8 cellular contexts compared by ENCODE assay signal in the genomic region with DNA sequence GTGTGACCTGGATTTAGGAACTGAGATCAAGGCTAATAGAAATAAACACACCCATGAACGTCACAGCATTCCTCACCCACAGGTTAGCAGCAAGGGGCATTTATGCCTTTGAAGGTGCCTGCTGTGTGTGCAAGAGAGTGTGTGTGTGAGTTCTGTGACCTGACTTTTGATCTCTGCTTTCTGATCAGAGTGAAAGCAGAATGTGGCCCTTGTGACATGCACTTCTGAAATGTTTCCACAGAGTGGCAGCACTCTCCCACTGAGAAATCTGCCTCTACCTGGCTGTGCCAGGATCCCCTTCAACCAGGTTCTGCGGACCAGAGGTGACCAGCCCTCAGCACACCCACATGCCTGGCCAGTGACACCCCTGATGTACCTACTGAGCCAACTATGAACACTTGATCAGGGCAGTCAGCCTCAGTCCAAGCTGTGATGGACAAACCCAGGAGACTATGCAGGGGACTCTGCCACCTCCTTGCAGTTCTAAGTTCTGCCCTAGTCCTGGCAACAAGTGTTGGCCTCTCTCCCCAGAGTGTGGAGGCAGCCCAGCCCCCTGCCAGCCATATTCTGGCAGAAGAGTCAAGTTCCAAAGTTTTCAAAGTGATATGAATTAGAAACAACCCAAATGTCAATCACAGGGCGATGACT. TPM values are rescaled to one million over a fixed set of nuclear protein-coding genes. Genes with fewer than 3 reads are reported as not detected.
DNase-seq lines count a peak whose midpoint lies in the region; ATAC-seq and TF ChIP-seq lines count a peak whose summit lies in the region.

No MANE protein-coding gene starts in this region.

- H2AFZ ChIP-seq in PC-3 (ENCODE audit: low read length), result no peak overlapping the region

- no peak overlapping the region for H3K9ac ChIP-seq in PC-3 (ENCODE audit: low read length)

- CTCF ChIA-PET in PC-3 (lab: Charles Lee), result no interaction called here

- no peaks in the 10 kb centered on the region for H3K9me3 ChIP-seq in PC-3 (ENCODE audit: low read length)

- H3F3A ChIP-seq in PC-3 (ENCODE audit: low read length, unreplicated experiment), result no peaks in the 10 kb centered on the region

- peak; percentile 83 for ATAC-seq in GM18511 (IDR thresholded peaks at IDR 0.05; ENCODE audit: unreplicated experiment)
- peak; percentile 63 for ATAC-seq in HG03378 (IDR thresholded peaks at IDR 0.05; ENCODE audit: unreplicated experiment)
- ATAC-seq in PC-3, result peak; percentile 89
- no peak for ATAC-seq in HG03108 (IDR thresholded peaks at IDR 0.05; ENCODE audit: unreplicated experiment)
- ATAC-seq in GM19455 (IDR thresholded peaks at IDR 0.05; ENCODE audit: unreplicated experiment), result no peak

- no peak overlapping the region for H3K4me2 ChIP-seq in PC-3 (ENCODE audit: low read length)

- H3K27ac ChIP-seq in PC-3 (ENCODE audit: low read length), result no peak overlapping the region

- no peak overlapping the region for H3K4me3 Mint-ChIP-seq in CD14-positive monocyte
- no peak overlapping the region for H3K4me3 Mint-ChIP-seq in chondrocyte (ENCODE audit: unreplicated experiment)

- H3K36me3 ChIP-seq in PC-3 (ENCODE audit: low read depth, low read length), result no peaks in the 10 kb centered on the region

- H3K4me3 ChIP-seq in PC-3 (ENCODE audit: low read length), result no peak overlapping the region

- H3K36me3 Mint-ChIP-seq in CD14-positive monocyte (no peaks in the 10 kb centered on the region), chondrocyte (ENCODE audit: low read depth) (no peaks in the 10 kb centered on the region)

- no peaks in the 10 kb centered on the region for H3K79me2 ChIP-seq in PC-3 (ENCODE audit: low read length)

- POLR2A ChIA-PET in PC-3 (lab: Charles Lee; ENCODE audit: unreplicated experiment), result no interaction called here

- peaks cover 48 to 56% (median 49%) of the 10 kb centered on the region in 3 donors for H3K27me3 Mint-ChIP-seq in CD14-positive monocyte (ENCODE audit: low read depth in 3 of 3)
- H3K27me3 Mint-ChIP-seq in chondrocyte (ENCODE audit: low read depth), result peaks cover 56% of the 10 kb centered on the region

- intact Hi-C loops in CD14-positive monocyte (cut with micrococcal nuclease) (no loop called here), PC-3 (cut with micrococcal nuclease) (loop anchor here (1.0 kb wide), 1 partner anchor 189 kb away; no protein-coding TSS in a partner anchor)

- BruUV-seq in PC-3 (replicated peaks; lab: Mats Ljungman, UMichigan), result no TSS peak

- H3K9me2 ChIP-seq in PC-3 (replicated peaks; ENCODE audit: low read length), result no peaks in the 10 kb centered on the region

- TF ChIP-seq CTCF in CD14-positive monocyte (IDR thresholded peaks at IDR 0.05), result peak; percentile 37
- TF ChIP-seq CTCF in PC-3 (conservative IDR thresholded peaks at IDR 0.05; ENCODE audit: low read depth, low read length), result peak; percentile 87
- TF ChIP-seq CTCF in chondrocyte (IDR thresholded peaks at IDR 0.05), result peak; percentile 76

- H3K27me3 ChIP-seq in PC-3 (ENCODE audit: low read length), result no peaks in the 10 kb centered on the region

- H4K20me1 ChIP-seq in PC-3 (ENCODE audit: low read length), result no peaks in the 10 kb centered on the region

- peaks cover 0 to 2% (median 0%) of the 10 kb centered on the region in 7 donors for H3K9me3 Mint-ChIP-seq in CD14-positive monocyte
- H3K9me3 Mint-ChIP-seq in chondrocyte (ENCODE audit: low read depth), result no peaks in the 10 kb centered on the region

- DNase-seq in CD14-positive monocyte (ENCODE audit: low spot score) (no peak), PC-3 (peak; percentile 68), chondrocyte (ENCODE audit: low spot score) (no peak), medulla oblongata (ENCODE audit: extremely low spot score) (peak; percentile 48)

- no peaks in the 10 kb centered on the region for H3K4me1 ChIP-seq in PC-3 (ENCODE audit: insufficient read depth, low read length)

- H3K4me1 Mint-ChIP-seq in CD14-positive monocyte (peaks cover 2% of the 10 kb centered on the region), chondrocyte (ENCODE audit: low read depth) (no peaks in the 10 kb centered on the region)

- H3K27ac Mint-ChIP-seq in CD14-positive monocyte (no peak overlapping the region), chondrocyte (ENCODE audit: unreplicated experiment) (no peak overlapping the region)

RNA-seq across cellular contexts. Expression of gene RXRG, which starts 41.0 kb away (rescaled TPM):
- not detected for polyA plus RNA-seq in CD14-positive monocyte
- total RNA-seq in PC-3 (2014; rRNA removed), result not detected in 2 replicates
- total RNA-seq in chondrocyte, result not detected in 3 replicates

RNA-seq across cellular contexts. Expression of gene LMX1A, which starts 47.4 kb away (rescaled TPM):
- not detected for polyA plus RNA-seq in CD14-positive monocyte
- total RNA-seq in PC-3 (2014; rRNA removed) (not detected in 2 replicates), chondrocyte (not detected in 3 replicates)

Comparison
In these comparisons a context has a peak if more than half of its experiments do, and no peak if none do; other contexts are left out.
1. DNase-seq: peak in PC-3 (single experiment) and medulla oblongata (single experiment); none in CD14-positive monocyte (single experiment) and chondrocyte (single experiment).
2. CTCF ChIP-seq: peak in every context shown above with its lines; median percentile 87 in PC-3; 76 in chondrocyte; 37 in CD14-positive monocyte.
3. ATAC-seq: peak in GM18511 (single experiment), HG03378 (single experiment) and PC-3 (single experiment); none in HG03108 (single experiment) and GM19455 (single experiment).